ENCODE assay signal across 9 cellular contexts in genomic region chr16:79628501-79628975, GRCh38. TPM values are rescaled to one million over a fixed set of nuclear protein-coding genes. Genes with fewer than 3 reads are reported as not detected.
DNase-seq lines count a peak whose midpoint lies in the region; ATAC-seq and TF ChIP-seq lines count a peak whose summit lies in the region.
"Had no signal": no experiment of that assay in that cellular context is flagged by ENCODE, and none has a peak within 500 bp of the region (broad histone marks: within the 10 kb centered on the region; RNA-seq: fewer than 3 reads in every experiment).

No MANE protein-coding gene starts in this region.

- H3K4me1 ChIP-seq in heart right ventricle: no peaks in the 10 kb centered on the region

- H3K36me3 ChIP-seq in heart right ventricle: no peaks in the 10 kb centered on the region

- peaks cover 4% of the 10 kb centered on the region for H3K4me1 Mint-ChIP-seq in CD14-positive monocyte

- H3K36me3 Mint-ChIP-seq in activated naive CD4-positive, alpha-beta T cell treated with anti-CD3 and anti-CD28 coated beads, Interleukin-2, amount 50 U/mL, for 72 hours: peaks cover 7 to 9% of the 10 kb centered on the region in 2 donors
- no peaks in the 10 kb centered on the region for H3K36me3 Mint-ChIP-seq in CD14-positive monocyte

- DNase-seq in AG04450 (ENCODE audit: low read depth, low spot score) (peak; percentile 24), LHCN-M2 (ENCODE audit: low read depth) (peak; percentile 90), NCI-H1930 (lab: John Stamatoyannopoulos, UW) (no peak), heart right ventricle (no peak), CD14-positive monocyte (ENCODE audit: low spot score) (no peak)
- DNase-seq in activated naive CD4-positive, alpha-beta T cell treated with anti-CD3 and anti-CD28 coated beads, Interleukin-2, amount 50 U/mL, for 72 hours (ENCODE audit: low spot score in 2 of 2): peak; percentile 64 to 78
- DNase-seq in stimulated activated CD4-positive, alpha-beta T cell treated with anti-CD3 and anti-CD28 coated beads, TNF-alpha, amount 100 ng/mL, for 24 hours (ENCODE audit: low read depth in 3 of 3): peak; percentile 34 to 68 (median 56)

- POLR2A ChIA-PET in AG04450 (lab: Yijun Ruan, JAX): no interaction called here

- H3K9me3 ChIP-seq in AG04450 (ENCODE audit: control insufficient read depth, insufficient read depth, low read length): peaks cover 5% of the 10 kb centered on the region; the same call in 1 of the 2 replicates
- H3K9me3 ChIP-seq in heart right ventricle: peaks cover 0 to 4% (median 0%) of the 10 kb centered on the region in 11 donors

- no peak overlapping the region for H3K4me3 Mint-ChIP-seq in CD14-positive monocyte

- ATAC-seq in GM21515 (IDR thresholded peaks at IDR 0.05; ENCODE audit: unreplicated experiment) (peak; percentile 93), heart right ventricle (no peak)
- ATAC-seq in activated naive CD4-positive, alpha-beta T cell treated with anti-CD3 and anti-CD28 coated beads, Interleukin-2, amount 50 U/mL, for 72 hours: peak; percentile 98

- H3K27ac Mint-ChIP-seq in activated naive CD4-positive, alpha-beta T cell treated with anti-CD3 and anti-CD28 coated beads, Interleukin-2, amount 50 U/mL, for 72 hours: peak overlapping the region; percentile 68 to 86
- no peak overlapping the region for H3K27ac Mint-ChIP-seq in CD14-positive monocyte

- H3K27me3 ChIP-seq in AG04450 (ENCODE audit: control insufficient read depth, insufficient read depth, low read length) (no peaks in the 10 kb centered on the region), heart right ventricle (peaks cover 0 to 22% (median 6%) of the 10 kb centered on the region in 7 donors)

- CTCF ChIA-PET in AG04450 (lab: Charles Lee): no interaction called here

- 89% methylated on average over 5 of the region's 5 CpGs for WGBS in heart right ventricle, 2 donors

- intact Hi-C loops in heart right ventricle (cut with DNase I): no loop called here
- intact Hi-C loops in CD14-positive monocyte (cut with micrococcal nuclease): no loop called here

- H3K27me3 Mint-ChIP-seq in CD14-positive monocyte (ENCODE audit: low read depth in 3 of 3): peaks cover 5 to 8% (median 5%) of the 10 kb centered on the region in 3 donors

- no peak overlapping the region for H3K4me3 ChIP-seq in AG04450 (ENCODE audit: low read depth, low read length)
- H3K4me3 ChIP-seq in heart right ventricle: no peak overlapping the region

- TF ChIP-seq CTCF in AG04450 (IDR thresholded peaks at IDR 0.05; ENCODE audit: low read depth, low read length) (no peak), heart right ventricle (IDR thresholded peaks at IDR 0.05) (no peak), CD14-positive monocyte (IDR thresholded peaks at IDR 0.05) (no peak)

- H3K9me3 Mint-ChIP-seq in activated naive CD4-positive, alpha-beta T cell treated with anti-CD3 and anti-CD28 coated beads, Interleukin-2, amount 50 U/mL, for 72 hours: peaks cover 0 to 11% of the 10 kb centered on the region in 2 donors
- H3K9me3 Mint-ChIP-seq in CD14-positive monocyte: peaks cover 0 to 4% (median 0%) of the 10 kb centered on the region in 7 donors
- H3K9me3 Mint-ChIP-seq: CD8-positive, alpha-beta memory T cell had no signal

- no peak overlapping the region for H3K27ac ChIP-seq in AG04450 (ENCODE audit: low read depth, low read length)
- H3K27ac ChIP-seq in heart right ventricle: no peak overlapping the region

RNA-seq across cellular contexts. Expression of gene MAF, which starts 28.0 kb away (rescaled TPM):
- polyA plus RNA-seq in AG04450 (2011; rRNA removed) (0.07 and 0.09 TPM in 2 replicates), heart right ventricle (1 to 10 TPM; 2.8 to 4.5 TPM), CD14-positive monocyte (under 1 TPM in 1 of 2 donors, not detected in 1; 0.03 TPM)
- 0.14 TPM in 1 of 2 replicates, not detected in the other for polyA minus RNA-seq in AG04450 (2011; rRNA and poly(A)+ RNA removed)
- total RNA-seq in LHCN-M2 (2014; rRNA removed) (2.4 and 2.6 TPM in 2 replicates), heart right ventricle (10 to 100 TPM in 5 of 10 donors, 1 to 10 TPM in 5; 6.1 to 40.3 (median 9.4) TPM)
- polyA plus RNA-seq in LHCN-M2 (2012): 2.8 TPM
- total RNA-seq in activated naive CD4-positive, alpha-beta T cell treated with anti-CD3 and anti-CD28 coated beads, Interleukin-2, amount 50 U/mL, for 72 hours: 10 to 100 TPM; 21.8 to 26.1 TPM

Comparison
In these comparisons a context has a peak if more than half of its experiments do, and no peak if none do; other contexts are left out.
1. DNase-seq: peak in AG04450 (single experiment), LHCN-M2 (single experiment), activated naive CD4-positive, alpha-beta T cell treated with anti-CD3 and anti-CD28 coated beads, Interleukin-2, amount 50 U/mL, for 72 hours (2 of 2) and stimulated activated CD4-positive, alpha-beta T cell treated with anti-CD3 and anti-CD28 coated beads, TNF-alpha, amount 100 ng/mL, for 24 hours (3 of 3); none in NCI-H1930 (0 of 2), heart right ventricle (0 of 2) and CD14-positive monocyte (single experiment).
2. ATAC-seq: peak in GM21515 (single experiment) and activated naive CD4-positive, alpha-beta T cell treated with anti-CD3 and anti-CD28 coated beads, Interleukin-2, amount 50 U/mL, for 72 hours (2 of 2); none in heart right ventricle (0 of 8).
3. H3K27ac Mint-ChIP-seq: peak in activated naive CD4-positive, alpha-beta T cell treated with anti-CD3 and anti-CD28 coated beads, Interleukin-2, amount 50 U/mL, for 72 hours (2 of 2); none in CD14-positive monocyte (0 of 7).